Comparison of ENCODE assay signal across 7 cellular contexts in the genomic region with DNA sequence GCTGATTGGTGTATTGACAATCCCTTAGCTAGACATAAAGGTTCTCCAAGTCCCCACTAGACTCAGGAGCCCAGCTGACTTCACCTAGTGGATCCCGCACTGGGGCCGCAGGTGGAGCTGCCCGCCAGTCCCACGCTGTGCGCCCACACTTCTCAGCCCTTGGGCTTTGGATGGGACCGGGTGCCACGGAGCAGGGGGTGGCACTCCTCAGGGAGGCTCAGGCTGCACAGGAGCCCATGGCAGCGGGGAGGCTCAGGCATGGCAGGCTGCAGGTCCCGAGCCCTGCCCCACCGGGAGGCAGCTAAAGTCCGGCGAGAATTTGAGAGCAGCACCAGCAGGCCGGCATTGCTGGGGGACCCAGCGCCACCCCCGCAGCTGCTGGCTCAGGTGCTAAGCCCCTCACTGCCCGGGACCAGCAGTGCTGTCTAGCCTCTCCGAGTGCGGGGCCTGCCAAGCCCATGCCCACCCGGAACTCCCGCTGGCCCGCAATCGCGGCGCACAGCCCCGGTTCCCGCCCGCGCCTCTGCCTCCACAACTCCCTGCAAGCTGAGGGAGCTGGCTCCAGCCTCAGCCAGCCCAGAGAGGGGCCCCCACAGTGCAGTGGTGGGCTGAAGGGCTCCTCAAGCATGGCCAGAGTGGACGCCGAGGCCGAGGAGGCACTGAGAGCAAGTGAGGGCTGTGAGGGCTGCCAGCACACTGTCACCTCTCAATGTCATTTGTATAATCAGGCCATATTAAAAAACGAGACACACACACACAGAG.
"Had no signal": no experiment of that assay in that cellular context is flagged by ENCODE, and none has a peak within 500 bp of the region (broad histone marks: within the 10 kb centered on the region; RNA-seq: fewer than 3 reads in every experiment).

No MANE protein-coding gene starts in this region.

- H3K9me3 ChIP-seq: HAP-1 had no signal

- DNase-seq: GOT3, HFFc6, KBM-7 had no signal

- H3K4me1 Mint-ChIP-seq: IgD-negative memory B cell had no signal

- H3K27ac Mint-ChIP-seq: HFFc6, IgD-negative memory B cell had no signal

- H3K27me3 Mint-ChIP-seq: IgD-negative memory B cell had no signal

- H3K4me3 ChIP-seq: HAP-1 had no signal

- ATAC-seq: HepG2 had no signal

- H3K36me3 ChIP-seq: HAP-1 had no signal

- H3K27ac ChIP-seq: HL-60 had no signal

- H3K4me3 Mint-ChIP-seq: HFFc6, IgD-negative memory B cell had no signal
